In the genomic region with DNA sequence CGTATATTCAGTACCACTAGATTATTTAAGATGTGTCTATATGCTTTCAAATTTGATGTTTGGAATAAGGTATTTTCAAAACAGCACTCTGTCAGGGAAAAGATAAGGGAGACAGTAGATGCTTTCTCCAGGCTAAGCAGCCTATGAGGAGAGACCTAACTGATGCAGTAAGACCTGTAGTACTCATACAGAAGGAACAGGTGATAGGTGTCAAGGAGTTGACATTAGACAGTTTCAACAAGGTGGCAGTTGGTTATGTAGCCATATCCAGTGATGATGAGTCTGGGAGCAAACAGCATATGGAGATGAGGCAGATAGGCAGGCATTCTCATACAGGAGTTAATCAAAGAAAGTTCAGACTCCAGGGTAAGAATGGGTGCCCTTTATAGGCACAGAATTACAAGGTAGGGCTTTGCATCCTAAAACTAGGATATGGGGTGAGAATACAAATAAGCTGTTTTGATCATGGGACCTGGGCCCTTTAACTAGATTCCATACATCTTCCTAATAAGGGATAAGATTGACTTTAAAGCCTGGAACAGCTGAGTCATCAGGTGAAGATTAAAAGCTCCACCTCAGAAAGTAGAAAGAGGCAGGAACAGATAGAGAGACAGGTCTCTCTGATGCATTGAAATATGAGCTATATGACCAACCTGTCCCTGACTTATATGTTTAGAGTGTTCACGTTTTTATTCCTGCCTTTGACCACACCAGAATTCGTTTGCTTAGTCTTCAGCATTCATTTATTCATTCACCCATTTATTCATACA, we compare ENCODE assay signal across 29 cellular contexts. TPM values are rescaled to one million over a fixed set of nuclear protein-coding genes. Genes with fewer than 3 reads are reported as not detected.
DNase-seq lines count a peak whose midpoint lies in the region; ATAC-seq, FAIRE-seq and TF ChIP-seq lines count a peak whose summit lies in the region.
"Had no signal": no experiment of that assay in that cellular context is flagged by ENCODE, and none has a peak within 500 bp of the region (broad histone marks: within the 10 kb centered on the region; RNA-seq: fewer than 3 reads in every experiment).

No MANE protein-coding gene starts in this region.

- TF ChIP-seq POLR2A in HepG2 (IDR thresholded peaks at IDR 0.05; ENCODE audit: insufficient read depth in 1 of 2, low read depth in 2 of 2, low read length in 2 of 2) (no peak), right lobe of liver (IDR thresholded peaks at IDR 0.05) (no peak)

- H3K4me1 Mint-ChIP-seq in osteocyte (ENCODE audit: unreplicated experiment): no peaks in the 10 kb centered on the region
- H3K4me1 Mint-ChIP-seq: H9, IgD-negative memory B cell, memory B cell had no signal

- H3K79me2 ChIP-seq in HepG2 (ENCODE audit: insufficient read depth, low read length): no peaks in the 10 kb centered on the region
- H3K79me2 ChIP-seq in PC-9 (ENCODE audit: low read depth): no peaks in the 10 kb centered on the region
- H3K79me2 ChIP-seq: parathyroid adenoma had no signal

- peaks cover 14% of the 10 kb centered on the region for H3K27me3 Mint-ChIP-seq in osteocyte (ENCODE audit: unreplicated experiment)
- H3K27me3 Mint-ChIP-seq: activated CD4-positive, alpha-beta memory T cell treated with anti-CD3 and anti-CD28 coated beads for 36 hours; B cell; IgD-negative memory B cell; memory B cell had no signal

- H3K27me3 ChIP-seq in HepG2 (ENCODE audit: control insufficient read depth in 1 of 2, insufficient read depth in 2 of 2, low read length in 2 of 2): no peaks in the 10 kb centered on the region
- H3K27me3 ChIP-seq in right lobe of liver: no peaks in the 10 kb centered on the region
- no peaks in the 10 kb centered on the region for H3K27me3 ChIP-seq in PC-9 (ENCODE audit: insufficient read depth, low read depth)
- H3K27me3 ChIP-seq: body of pancreas, right atrium auricular region had no signal

- in situ Hi-C loops in HepG2 (cut with HindIII; ENCODE audit: extremely low pct_ligation_motif_present, low pct_unique_long_range_greater_than_20kb): no loop called here

- H4K20me1 ChIP-seq in HepG2 (ENCODE audit: insufficient read depth, low read length) (no peaks in the 10 kb centered on the region), PC-9 (ENCODE audit: insufficient read depth) (no peaks in the 10 kb centered on the region)

- intact Hi-C loops in HepG2 (cut with micrococcal nuclease; ENCODE audit: unreplicated experiment) (no loop called here), right lobe of liver (cut with DNase I) (no loop called here), PC-9 (cut with micrococcal nuclease; ENCODE audit: unreplicated experiment) (no loop called here), sciatic nerve (cut with DNase I) (no loop called here)

- DNase-seq in HepG2 (ENCODE audit: low spot score) (peak; percentile 30), right lobe of liver (no peak), PC-9 (peak in 1 of 2 experiments; percentile 51), glomerular visceral epithelial cell (ENCODE audit: extremely low spot score) (peak; percentile 9), osteocyte (ENCODE audit: extremely low spot score, unreplicated experiment) (no peak), sciatic nerve (ENCODE audit: low spot score) (no peak), coronary artery (ENCODE audit: low spot score) (no peak)
- DNase-seq: activated CD4-positive, alpha-beta memory T cell treated with anti-CD3 and anti-CD28 coated beads for 36 hours; activated CD4-positive, alpha-beta T cell treated with anti-CD3 and anti-CD28 coated beads for 1 hour; activated CD8-positive, alpha-beta memory T cell treated with anti-CD3 and anti-CD28 coated beads, Interleukin-2, amount 50 U/mL, for 4 hours; activated naive CD4-positive, alpha-beta T cell treated with anti-CD3 and anti-CD28 coated beads for 36 hours; body of pancreas; CD8-positive, alpha-beta T cell; cerebellar nuclear complex; H9; left colon; NCI-H1048; Right ventricle myocardium superior; stimulated activated CD4-positive, alpha-beta T cell treated with anti-CD3 and anti-CD28 coated beads, Interleukin-1b, Interleukin-23, amount 100 ng/mL, for 48 hours; stimulated activated naive CD8-positive, alpha-beta T cell treated with anti-CD3 and anti-CD28 coated beads, Interleukin-15, Interleukin-2, amounts not matched to agents 100 U/mL and 50 U/mL, for 24 hours; T-helper 2 cell had no signal

- no peaks in the 10 kb centered on the region for H3K9me3 ChIP-seq in HepG2 (ENCODE audit: low read length)
- no peaks in the 10 kb centered on the region for H3K9me3 ChIP-seq in right lobe of liver
- H3K9me3 ChIP-seq in PC-9 (ENCODE audit: insufficient read depth, low read depth): no peaks in the 10 kb centered on the region
- H3K9me3 ChIP-seq: body of pancreas, right atrium auricular region had no signal

- no peak for TF ChIP-seq RAD21 in HepG2 (CRISPR knock-in tag; IDR thresholded peaks at IDR 0.05)

- H3K4me1 ChIP-seq in HepG2 (ENCODE audit: insufficient read depth, low read length): peaks cover 10% of the 10 kb centered on the region; the same call in 1 of the 2 replicates
- no peaks in the 10 kb centered on the region for H3K4me1 ChIP-seq in right lobe of liver
- peaks cover 10% of the 10 kb centered on the region for H3K4me1 ChIP-seq in PC-9 (replicated peaks; ENCODE audit: insufficient read depth)
- H3K4me1 ChIP-seq: body of pancreas, neural progenitor cell, parathyroid adenoma, right atrium auricular region had no signal

- H3K36me3 ChIP-seq in HepG2 (replicated peaks in 1 of 2; ENCODE audit: control insufficient read depth in 1 of 2, insufficient read depth in 2 of 2, low read length in 2 of 2) (no peaks in the 10 kb centered on the region), right lobe of liver (no peaks in the 10 kb centered on the region), PC-9 (ENCODE audit: low read depth) (no peaks in the 10 kb centered on the region)
- H3K36me3 ChIP-seq: neural progenitor cell, right atrium auricular region had no signal

- H3K4me3 ChIP-seq in HepG2 (replicated peaks in 1 of 3; ENCODE audit: insufficient read depth in 1 of 3, low read depth in 2 of 3, low read length in 3 of 3) (no peak overlapping the region), right lobe of liver (no peak overlapping the region), PC-9 (no peak overlapping the region), coronary artery (no peak overlapping the region)
- H3K4me3 ChIP-seq: body of pancreas, GM12878, neural progenitor cell, right atrium auricular region had no signal

- no peak overlapping the region for H3K27ac Mint-ChIP-seq in osteocyte (ENCODE audit: unreplicated experiment)
- H3K27ac Mint-ChIP-seq: activated CD4-positive, alpha-beta memory T cell treated with anti-CD3 and anti-CD28 coated beads for 36 hours; activated naive CD4-positive, alpha-beta T cell treated with anti-CD3 and anti-CD28 coated beads for 36 hours; B cell; CD8-positive, alpha-beta T cell; H9; IgD-negative memory B cell; memory B cell; neural progenitor cell had no signal

- CTCF ChIA-PET in HepG2 (lab: Yijun Ruan, JAX; ENCODE audit: low intra/inter-chr PET ratio, low total read pairs): no interaction called here
- CTCF ChIA-PET in PC-9 (lab: Charles Lee): interaction anchor here (1.0 kb wide), 1 partner anchor 356 kb away, joined by 3 read pairs; no protein-coding TSS in a partner anchor

- H3K36me3 Mint-ChIP-seq in osteocyte (ENCODE audit: unreplicated experiment): no peaks in the 10 kb centered on the region
- H3K36me3 Mint-ChIP-seq: activated CD4-positive, alpha-beta memory T cell treated with anti-CD3 and anti-CD28 coated beads for 36 hours; CD8-positive, alpha-beta T cell; memory B cell had no signal

- WGBS in HepG2 (ENCODE audit: low lambda C conversion rate): 44% methylated on average over 3 of the region's 3 CpGs
- WGBS in right lobe of liver (ENCODE audit: insufficient coverage, low coverage, low lambda C conversion rate, missing lambda C conversion rate): 55% methylated on average over 3 of the region's 3 CpGs

- POLR2A ChIA-PET in HepG2 (lab: Yijun Ruan, JAX) (no interaction called here), PC-9 (lab: Charles Lee; ENCODE audit: unreplicated experiment) (no interaction called here)

- no peak overlapping the region for H3K9ac ChIP-seq in HepG2 (ENCODE audit: insufficient read depth, low read depth, low read length)
- H3K9ac ChIP-seq: neural progenitor cell, parathyroid adenoma had no signal

- TF ChIP-seq CTCF in HepG2 (CRISPR knock-in tag; IDR thresholded peaks at IDR 0.05) (no peak), right lobe of liver (IDR thresholded peaks at IDR 0.05) (no peak), PC-9 (conservative IDR thresholded peaks at IDR 0.05) (no peak), osteocyte (IDR thresholded peaks at IDR 0.05) (no peak), coronary artery (IDR thresholded peaks at IDR 0.05) (no peak)

- BruUV-seq in HepG2 (replicated peaks; lab: Mats Ljungman, UMichigan): no TSS peak
- no TSS peak for BruUV-seq in PC-9 (replicated peaks; lab: Mats Ljungman, UMichigan)

- TF ChIP-seq EP300 in HepG2 (IDR thresholded peaks at IDR 0.05; ENCODE audit: low read depth in 2 of 2, low read length in 2 of 2) (no peak), HepG2 (CRISPR knock-in tag; IDR thresholded peaks at IDR 0.05; ENCODE audit: borderline replicate concordance) (no peak)

- peak; percentile 52 for ATAC-seq in HepG2
- no peak for ATAC-seq in right lobe of liver
- no peak for ATAC-seq in sciatic nerve
- ATAC-seq: body of pancreas; CD8-positive, alpha-beta T cell; GM12878; left colon; stimulated activated naive CD8-positive, alpha-beta T cell treated with anti-CD3 and anti-CD28 coated beads, Interleukin-15, Interleukin-2, amounts not matched to agents 100 U/mL and 50 U/mL, for 24 hours had no signal

- H3K4me2 ChIP-seq in HepG2 (ENCODE audit: low read depth, low read length) (no peak overlapping the region), PC-9 (peak overlapping the region; percentile 26; the same call in 1 of the 2 replicates)
- H3K4me2 ChIP-seq: neural progenitor cell had no signal

- no peaks in the 10 kb centered on the region for H3K9me2 ChIP-seq in PC-9 (ENCODE audit: insufficient read depth)

- H3F3A ChIP-seq in PC-9 (ENCODE audit: insufficient read depth, low read depth): no peaks in the 10 kb centered on the region; the same call in 1 of the 2 replicates

- H3K27ac ChIP-seq in HepG2 (ENCODE audit: extremely low read length, insufficient read depth, low read length): no peak overlapping the region
- no peak overlapping the region for H3K27ac ChIP-seq in right lobe of liver
- no peak overlapping the region for H3K27ac ChIP-seq in PC-9
- H3K27ac ChIP-seq in coronary artery: no peak overlapping the region
- H3K27ac ChIP-seq: body of pancreas, neural progenitor cell, parathyroid adenoma, right atrium auricular region had no signal

- no peak overlapping the region for H3K4me3 Mint-ChIP-seq in osteocyte (ENCODE audit: unreplicated experiment)
- H3K4me3 Mint-ChIP-seq: activated CD4-positive, alpha-beta memory T cell treated with anti-CD3 and anti-CD28 coated beads for 36 hours; activated naive CD4-positive, alpha-beta T cell treated with anti-CD3 and anti-CD28 coated beads for 36 hours; B cell; CD8-positive, alpha-beta T cell; H9; IgD-negative memory B cell; memory B cell; neural progenitor cell had no signal

- no peak for FAIRE-seq in HepG2 (lab: Jason Lieb, UNC)
- FAIRE-seq: GM12878 had no signal

- no peak overlapping the region for H2AFZ ChIP-seq in HepG2 (ENCODE audit: low read length)
- no peak overlapping the region for H2AFZ ChIP-seq in PC-9
- H2AFZ ChIP-seq: neural progenitor cell, parathyroid adenoma had no signal

- H3K9me3 Mint-ChIP-seq in osteocyte (ENCODE audit: unreplicated experiment): no peaks in the 10 kb centered on the region
- H3K9me3 Mint-ChIP-seq: activated CD4-positive, alpha-beta memory T cell treated with anti-CD3 and anti-CD28 coated beads for 36 hours; activated naive CD4-positive, alpha-beta T cell treated with anti-CD3 and anti-CD28 coated beads for 36 hours; CD8-positive, alpha-beta T cell; H9; IgD-negative memory B cell; neural progenitor cell had no signal

RNA-seq across cellular contexts. Expression of a gene that starts 7.9 kb away (rescaled TPM):
- total RNA-seq in HepG2 (2016; rRNA removed; fragmentation: Illumina TruSeq; extraction: Trizol) (0.14 and 0.40 TPM in 2 replicates), right lobe of liver (under 1 TPM in 3 of 6 experiments, not detected in 3; 0.06 to 0.18 (median 0.16) TPM), PC-9 (2021) (0.13 and 0.24 TPM in 2 replicates), osteocyte (0.24 and 0.38 TPM in 2 replicates), sciatic nerve (0.18 TPM)
- total RNA-seq in HepG2 (2016; cell fraction: cytosol; rRNA removed; fragmentation: Illumina TruSeq; extraction: Trizol; ENCODE audit: low read depth): 0.09 and 0.20 TPM in 2 replicates
- 0.27 and 0.41 TPM in 2 replicates for total RNA-seq in HepG2 (2016; cell fraction: insoluble cytoplasmic fraction; rRNA removed; fragmentation: Illumina TruSeq; extraction: Trizol)
- 0.14 and 0.34 TPM in 2 replicates for total RNA-seq in HepG2 (2016; cell fraction: membrane; rRNA removed; fragmentation: Illumina TruSeq; extraction: Trizol)
- 0.75 and 0.78 TPM in 2 replicates for total RNA-seq in HepG2 (2016; cell fraction: nucleus; rRNA removed; fragmentation: Illumina TruSeq; extraction: Trizol)
- 0.08 and 0.24 TPM in 2 replicates for polyA plus RNA-seq in HepG2 (2011; rRNA removed)
- polyA plus RNA-seq in HepG2 (2011; cell fraction: cytosol; rRNA removed): 0.05 and 0.12 TPM in 2 replicates
- 0.29 and 0.36 TPM in 2 replicates for polyA plus RNA-seq in HepG2 (2011; cell fraction: nucleus; rRNA removed)
- 0.04 and 0.24 TPM in 2 replicates for polyA plus RNA-seq in HepG2 (2012)
- polyA plus RNA-seq in HepG2 (2016; cell fraction: cytosol; fragmentation: Illumina TruSeq; extraction: Trizol; ENCODE audit: low read depth): 0.07 TPM in 1 of 2 replicates, not detected in the other
- polyA plus RNA-seq in HepG2 (2016; cell fraction: insoluble cytoplasmic fraction; fragmentation: Illumina TruSeq; extraction: Trizol; ENCODE audit: low read depth): 0.08 and 0.22 TPM in 2 replicates
- polyA plus RNA-seq in HepG2 (2016; cell fraction: membrane; fragmentation: Illumina TruSeq; extraction: Trizol; ENCODE audit: low read depth): 0.14 and 0.32 TPM in 2 replicates
- 1.3 and 1.8 TPM in 2 replicates for polyA plus RNA-seq in HepG2 (2016; cell fraction: nucleus; fragmentation: Illumina TruSeq; extraction: Trizol; ENCODE audit: insufficient read depth, low read depth)
- 0.20 TPM in 1 of 2 replicates, not detected in the other for polyA minus RNA-seq in HepG2 (2011; rRNA and poly(A)+ RNA removed; ENCODE audit: low replicate concordance)
- not detected in 2 replicates for polyA minus RNA-seq in HepG2 (2011; cell fraction: cytosol; rRNA and poly(A)+ RNA removed)
- 0.62 and 1.2 TPM in 2 replicates for polyA minus RNA-seq in HepG2 (2011; cell fraction: nucleus; rRNA and poly(A)+ RNA removed)
- total RNA-seq: activated CD4-positive, alpha-beta memory T cell treated with anti-CD3 and anti-CD28 coated beads for 36 hours; activated naive CD4-positive, alpha-beta T cell treated with anti-CD3 and anti-CD28 coated beads for 36 hours; NCI-H460; Right ventricle myocardium superior had no signal
- polyA plus RNA-seq: IgD-negative memory B cell had no signal

RNA-seq across cellular contexts. Expression of a gene that starts 44.3 kb away (rescaled TPM):
- total RNA-seq in HepG2 (2016; rRNA removed; fragmentation: Illumina TruSeq; extraction: Trizol): 29.3 and 40.3 TPM in 2 replicates
- 14.8 and 19.5 TPM in 2 replicates for total RNA-seq in HepG2 (2016; cell fraction: cytosol; rRNA removed; fragmentation: Illumina TruSeq; extraction: Trizol; ENCODE audit: low read depth)
- total RNA-seq in HepG2 (2016; cell fraction: insoluble cytoplasmic fraction; rRNA removed; fragmentation: Illumina TruSeq; extraction: Trizol): 31.7 and 40.3 TPM in 2 replicates
- 14.6 and 19.1 TPM in 2 replicates for total RNA-seq in HepG2 (2016; cell fraction: membrane; rRNA removed; fragmentation: Illumina TruSeq; extraction: Trizol)
- 32.3 and 37.7 TPM in 2 replicates for total RNA-seq in HepG2 (2016; cell fraction: nucleus; rRNA removed; fragmentation: Illumina TruSeq; extraction: Trizol)
- 11.1 and 12.5 TPM in 2 replicates for polyA plus RNA-seq in HepG2 (2011; rRNA removed)
- polyA plus RNA-seq in HepG2 (2011; cell fraction: cytosol; rRNA removed): 3.0 and 4.2 TPM in 2 replicates
- 14.9 and 15.6 TPM in 2 replicates for polyA plus RNA-seq in HepG2 (2011; cell fraction: nucleus; rRNA removed)
- polyA plus RNA-seq in HepG2 (2012): 10.2 TPM in 2 replicates
- polyA plus RNA-seq in HepG2 (2016; cell fraction: cytosol; fragmentation: Illumina TruSeq; extraction: Trizol; ENCODE audit: low read depth): 1.1 TPM in 2 replicates
- 25.4 and 26.3 TPM in 2 replicates for polyA plus RNA-seq in HepG2 (2016; cell fraction: insoluble cytoplasmic fraction; fragmentation: Illumina TruSeq; extraction: Trizol; ENCODE audit: low read depth)
- 1.9 and 2.0 TPM in 2 replicates for polyA plus RNA-seq in HepG2 (2016; cell fraction: membrane; fragmentation: Illumina TruSeq; extraction: Trizol; ENCODE audit: low read depth)
- polyA plus RNA-seq in HepG2 (2016; cell fraction: nucleus; fragmentation: Illumina TruSeq; extraction: Trizol; ENCODE audit: insufficient read depth, low read depth): 29.9 and 34.7 TPM in 2 replicates
- polyA minus RNA-seq in HepG2 (2011; rRNA and poly(A)+ RNA removed; ENCODE audit: low replicate concordance): 2.2 and 4.4 TPM in 2 replicates
- 6.2 and 6.3 TPM in 2 replicates for polyA minus RNA-seq in HepG2 (2011; cell fraction: cytosol; rRNA and poly(A)+ RNA removed)
- polyA minus RNA-seq in HepG2 (2011; cell fraction: nucleus; rRNA and poly(A)+ RNA removed): 31.7 and 32.1 TPM in 2 replicates
- total RNA-seq in right lobe of liver: 1 to 10 TPM; 3.0 to 5.9 (median 4.3) TPM
- total RNA-seq in PC-9 (2021): 13.6 and 14.0 TPM in 2 replicates
- 9.4 and 10.0 TPM in 2 replicates for total RNA-seq in osteocyte
- 14.7 TPM for total RNA-seq in sciatic nerve

RNA-seq across cellular contexts. Expression of a gene that starts 52.9 kb away (rescaled TPM):
- total RNA-seq in HepG2 (2016; rRNA removed; fragmentation: Illumina TruSeq; extraction: Trizol) (67.1 and 90.5 TPM in 2 replicates), right lobe of liver (10 to 100 TPM; 14.8 to 22.1 (median 21.2) TPM), PC-9 (2021) (21.5 and 22.9 TPM in 2 replicates), osteocyte (37.2 and 43.6 TPM in 2 replicates), sciatic nerve (39.6 TPM)
- total RNA-seq in HepG2 (2016; cell fraction: cytosol; rRNA removed; fragmentation: Illumina TruSeq; extraction: Trizol; ENCODE audit: low read depth): 105 and 125 TPM in 2 replicates
- total RNA-seq in HepG2 (2016; cell fraction: insoluble cytoplasmic fraction; rRNA removed; fragmentation: Illumina TruSeq; extraction: Trizol): 63.5 and 89.9 TPM in 2 replicates
- total RNA-seq in HepG2 (2016; cell fraction: membrane; rRNA removed; fragmentation: Illumina TruSeq; extraction: Trizol): 130 and 134 TPM in 2 replicates
- 31.8 and 32.2 TPM in 2 replicates for total RNA-seq in HepG2 (2016; cell fraction: nucleus; rRNA removed; fragmentation: Illumina TruSeq; extraction: Trizol)
- 20.9 and 27.4 TPM in 2 replicates for polyA plus RNA-seq in HepG2 (2011; rRNA removed)
- 15.5 and 18.4 TPM in 2 replicates for polyA plus RNA-seq in HepG2 (2011; cell fraction: cytosol; rRNA removed)
- polyA plus RNA-seq in HepG2 (2011; cell fraction: nucleus; rRNA removed): 4.1 and 4.9 TPM in 2 replicates
- polyA plus RNA-seq in HepG2 (2012): 36.7 and 37.0 TPM in 2 replicates
- 175 and 218 TPM in 2 replicates for polyA plus RNA-seq in HepG2 (2016; cell fraction: cytosol; fragmentation: Illumina TruSeq; extraction: Trizol; ENCODE audit: low read depth)
- polyA plus RNA-seq in HepG2 (2016; cell fraction: insoluble cytoplasmic fraction; fragmentation: Illumina TruSeq; extraction: Trizol; ENCODE audit: low read depth): 130 and 131 TPM in 2 replicates
- polyA plus RNA-seq in HepG2 (2016; cell fraction: membrane; fragmentation: Illumina TruSeq; extraction: Trizol; ENCODE audit: low read depth): 166 and 180 TPM in 2 replicates
- polyA plus RNA-seq in HepG2 (2016; cell fraction: nucleus; fragmentation: Illumina TruSeq; extraction: Trizol; ENCODE audit: insufficient read depth, low read depth): 53.5 and 59.6 TPM in 2 replicates
- polyA minus RNA-seq in HepG2 (2011; rRNA and poly(A)+ RNA removed; ENCODE audit: low replicate concordance): 8.1 and 8.3 TPM in 2 replicates
- 8.3 and 9.7 TPM in 2 replicates for polyA minus RNA-seq in HepG2 (2011; cell fraction: cytosol; rRNA and poly(A)+ RNA removed)
- polyA minus RNA-seq in HepG2 (2011; cell fraction: nucleus; rRNA and poly(A)+ RNA removed): 8.8 and 13.2 TPM in 2 replicates

RNA-seq across cellular contexts. Expression of a gene that starts 56.8 kb away (rescaled TPM):
- total RNA-seq in HepG2 (2016; rRNA removed; fragmentation: Illumina TruSeq; extraction: Trizol) (13.0 and 13.1 TPM in 2 replicates), right lobe of liver (1 to 10 TPM in 5 of 6 experiments, under 1 TPM in 1; 0.98 to 2.5 (median 2.0) TPM), PC-9 (2021) (6.6 and 6.8 TPM in 2 replicates), osteocyte (9.6 and 10.4 TPM in 2 replicates), sciatic nerve (29.5 TPM)
- 23.4 and 26.1 TPM in 2 replicates for total RNA-seq in HepG2 (2016; cell fraction: cytosol; rRNA removed; fragmentation: Illumina TruSeq; extraction: Trizol; ENCODE audit: low read depth)
- 12.5 and 14.7 TPM in 2 replicates for total RNA-seq in HepG2 (2016; cell fraction: insoluble cytoplasmic fraction; rRNA removed; fragmentation: Illumina TruSeq; extraction: Trizol)
- 9.6 and 11.5 TPM in 2 replicates for total RNA-seq in HepG2 (2016; cell fraction: membrane; rRNA removed; fragmentation: Illumina TruSeq; extraction: Trizol)
- total RNA-seq in HepG2 (2016; cell fraction: nucleus; rRNA removed; fragmentation: Illumina TruSeq; extraction: Trizol): 20.3 and 22.2 TPM in 2 replicates
- polyA plus RNA-seq in HepG2 (2011; rRNA removed): 4.8 and 5.3 TPM in 2 replicates
- 1.6 and 2.5 TPM in 2 replicates for polyA plus RNA-seq in HepG2 (2011; cell fraction: cytosol; rRNA removed)
- 6.4 and 8.1 TPM in 2 replicates for polyA plus RNA-seq in HepG2 (2011; cell fraction: nucleus; rRNA removed)
- 6.1 and 6.8 TPM in 2 replicates for polyA plus RNA-seq in HepG2 (2012)
- polyA plus RNA-seq in HepG2 (2016; cell fraction: cytosol; fragmentation: Illumina TruSeq; extraction: Trizol; ENCODE audit: low read depth): 0.44 and 0.66 TPM in 2 replicates
- 7.1 and 7.8 TPM in 2 replicates for polyA plus RNA-seq in HepG2 (2016; cell fraction: insoluble cytoplasmic fraction; fragmentation: Illumina TruSeq; extraction: Trizol; ENCODE audit: low read depth)
- 0.83 and 1.1 TPM in 2 replicates for polyA plus RNA-seq in HepG2 (2016; cell fraction: membrane; fragmentation: Illumina TruSeq; extraction: Trizol; ENCODE audit: low read depth)
- polyA plus RNA-seq in HepG2 (2016; cell fraction: nucleus; fragmentation: Illumina TruSeq; extraction: Trizol; ENCODE audit: insufficient read depth, low read depth): 13.4 and 14.0 TPM in 2 replicates
- 1.8 and 3.2 TPM in 2 replicates for polyA minus RNA-seq in HepG2 (2011; rRNA and poly(A)+ RNA removed; ENCODE audit: low replicate concordance)
- polyA minus RNA-seq in HepG2 (2011; cell fraction: cytosol; rRNA and poly(A)+ RNA removed): 9.8 and 10.6 TPM in 2 replicates
- 24.2 and 27.0 TPM in 2 replicates for polyA minus RNA-seq in HepG2 (2011; cell fraction: nucleus; rRNA and poly(A)+ RNA removed)

Comparison
In these comparisons a context has a peak if more than half of its experiments do, and no peak if none do; other contexts are left out.
1. DNase-seq: peak in HepG2 (single experiment) and glomerular visceral epithelial cell (single experiment); none in right lobe of liver (0 of 3), osteocyte (single experiment), sciatic nerve (single experiment) and coronary artery (single experiment).